In genomic region chr2:64643838-64644219, GRCh38 we compare ENCODE assay signal across 8 cellular contexts. TPM values are rescaled to one million over a fixed set of nuclear protein-coding genes. Genes with fewer than 3 reads are reported as not detected.
DNase-seq lines count a peak whose midpoint lies in the region; ATAC-seq and TF ChIP-seq lines count a peak whose summit lies in the region.

No MANE protein-coding gene starts in this region.

- CTCF ChIA-PET in activated B cell treated with CpG ODN at 0.5 μM for 24 hours (lab: Charles Lee), result interaction anchor here (0.8 to 5.1 kb wide), 15 partner anchors 7 to 274 kb away, joined by 4 to 52 read pairs (median 6); partner anchors contain the start of gene SERTAD2

- POLR2A ChIA-PET in activated B cell treated with CpG ODN at 0.5 μM for 24 hours (lab: Charles Lee), result interaction anchor here (0.5 to 15.4 kb wide), 21 partner anchors 12 to 584 kb away, joined by 3 to 439 read pairs (median 6); partner anchors contain the start of genes ACTR2, AFTPH and SERTAD2

- H3K27ac Mint-ChIP-seq in activated CD4-positive, alpha-beta T cell treated with anti-CD3 and anti-CD28 coated beads, Interleukin-2, amount 10 ng/mL, durations not matched to agents 24 days and 14 days, result peak overlapping the region; percentile 92
- peak overlapping the region; percentile 93 for H3K27ac Mint-ChIP-seq in activated B cell treated with CpG ODN at 0.5 μM for 24 hours
- H3K27ac Mint-ChIP-seq in immature natural killer cell, result peak overlapping the region; percentile 95 to 98 (median 98)

- ATAC-seq in activated B cell treated with CpG ODN at 0.5 μM for 24 hours (ENCODE audit: low read depth) (peak; percentile 3), HG03108 (IDR thresholded peaks at IDR 0.05; ENCODE audit: unreplicated experiment) (no peak)

- DNase-seq in activated CD4-positive, alpha-beta T cell treated with anti-CD3 and anti-CD28 coated beads, Interleukin-2, amount 10 ng/mL, durations not matched to agents 24 days and 14 days, result no peak
- DNase-seq in activated CD4-positive, alpha-beta T cell treated with anti-CD3 and anti-CD28 coated beads for 48 hours, result no peak
- DNase-seq in activated B cell treated with CpG ODN at 0.5 μM for 24 hours (no peak), immature natural killer cell (peak; percentile 84 to 91 (median 88)), HCEC 1CT (no peak)
- DNase-seq in effector CD8-positive, alpha-beta T cell (lab: John Stamatoyannopoulos, UW), result no peak

- H3K27me3 Mint-ChIP-seq in activated CD4-positive, alpha-beta T cell treated with anti-CD3 and anti-CD28 coated beads, Interleukin-2, amount 10 ng/mL, durations not matched to agents 24 days and 14 days, result no peaks in the 10 kb centered on the region
- H3K27me3 Mint-ChIP-seq in activated B cell treated with CpG ODN at 0.5 μM for 24 hours (no peaks in the 10 kb centered on the region), immature natural killer cell (ENCODE audit: low read depth in 3 of 3) (peaks cover 12 to 15% (median 13%) of the 10 kb centered on the region in 3 donors)

- intact Hi-C loops in activated CD4-positive, alpha-beta T cell treated with anti-CD3 and anti-CD28 coated beads, Interleukin-2, amount 10 ng/mL, durations not matched to agents 24 days and 14 days (cut with micrococcal nuclease), result loop anchor here (1.0 to 2.0 kb wide), 4 partner anchors 8 to 187 kb away; no protein-coding TSS in a partner anchor
- intact Hi-C loops in activated B cell treated with CpG ODN at 0.5 μM for 24 hours (cut with micrococcal nuclease), result loop anchor here (1.0 to 5.0 kb wide), 7 partner anchors 8 to 383 kb away; partner anchors contain the start of gene SERTAD2

- H3K4me3 Mint-ChIP-seq in activated CD4-positive, alpha-beta T cell treated with anti-CD3 and anti-CD28 coated beads, Interleukin-2, amount 10 ng/mL, durations not matched to agents 24 days and 14 days, result peak overlapping the region; percentile 84
- peak overlapping the region; percentile 86 for H3K4me3 Mint-ChIP-seq in activated B cell treated with CpG ODN at 0.5 μM for 24 hours
- H3K4me3 Mint-ChIP-seq in immature natural killer cell, result peak overlapping the region; percentile 79 to 95 (median 92)

- H3K36me3 Mint-ChIP-seq in activated CD4-positive, alpha-beta T cell treated with anti-CD3 and anti-CD28 coated beads, Interleukin-2, amount 10 ng/mL, durations not matched to agents 24 days and 14 days (ENCODE audit: low read depth), result peaks cover 9% of the 10 kb centered on the region
- H3K36me3 Mint-ChIP-seq in activated B cell treated with CpG ODN at 0.5 μM for 24 hours (ENCODE audit: low read depth), result peaks cover 7% of the 10 kb centered on the region
- H3K36me3 Mint-ChIP-seq in immature natural killer cell, result no peaks in the 10 kb centered on the region

- peaks cover 74% of the 10 kb centered on the region for H3K4me1 Mint-ChIP-seq in activated CD4-positive, alpha-beta T cell treated with anti-CD3 and anti-CD28 coated beads, Interleukin-2, amount 10 ng/mL, durations not matched to agents 24 days and 14 days
- H3K4me1 Mint-ChIP-seq in activated B cell treated with CpG ODN at 0.5 μM for 24 hours (peaks cover 94% of the 10 kb centered on the region), immature natural killer cell (peaks cover 69 to 88% of the 10 kb centered on the region in 2 donors)

- H3K9me3 Mint-ChIP-seq in activated CD4-positive, alpha-beta T cell treated with anti-CD3 and anti-CD28 coated beads, Interleukin-2, amount 10 ng/mL, durations not matched to agents 24 days and 14 days, result no peaks in the 10 kb centered on the region
- H3K9me3 Mint-ChIP-seq in activated B cell treated with CpG ODN at 0.5 μM for 24 hours (no peaks in the 10 kb centered on the region), immature natural killer cell (no peaks in the 10 kb centered on the region)

- TF ChIP-seq CTCF in activated B cell treated with CpG ODN at 0.5 μM for 24 hours (IDR thresholded peaks at IDR 0.05), result no peak

- peak overlapping the region; percentile 30 for H3K27ac ChIP-seq in temporal lobe (ENCODE audit: low read depth, low read length)

RNA-seq across cellular contexts. Expression of gene SERTAD2, which starts 9.9 kb away (rescaled TPM):
- total RNA-seq in activated CD4-positive, alpha-beta T cell treated with anti-CD3 and anti-CD28 coated beads, Interleukin-2, amount 10 ng/mL, durations not matched to agents 24 days and 14 days, result 24.6 and 26.7 TPM in 2 replicates
- 45.6 and 47.3 TPM in 2 replicates for total RNA-seq in activated B cell treated with CpG ODN at 0.5 μM for 24 hours
- polyA plus RNA-seq in immature natural killer cell, result 1 to 10 TPM; 4.7 to 8.0 (median 6.1) TPM
- total RNA-seq in temporal lobe, result 7.4 TPM

Comparison
In these comparisons a context has a peak if more than half of its experiments do, and no peak if none do; other contexts are left out.
1. DNase-seq: peak in immature natural killer cell (3 of 3); none in activated CD4-positive, alpha-beta T cell treated with anti-CD3 and anti-CD28 coated beads, Interleukin-2, amount 10 ng/mL, durations not matched to agents 24 days and 14 days (single experiment), activated CD4-positive, alpha-beta T cell treated with anti-CD3 and anti-CD28 coated beads for 48 hours (single experiment), activated B cell treated with CpG ODN at 0.5 μM for 24 hours (single experiment), effector CD8-positive, alpha-beta T cell (single experiment) and HCEC 1CT (single experiment).
2. Peak in every context shown above with its lines, with median percentiles within 50 percentile points of each other: H3K27ac Mint-ChIP-seq and H3K4me3 Mint-ChIP-seq.